ENCODE assay signal across 12 cellular contexts in the genomic region with DNA sequence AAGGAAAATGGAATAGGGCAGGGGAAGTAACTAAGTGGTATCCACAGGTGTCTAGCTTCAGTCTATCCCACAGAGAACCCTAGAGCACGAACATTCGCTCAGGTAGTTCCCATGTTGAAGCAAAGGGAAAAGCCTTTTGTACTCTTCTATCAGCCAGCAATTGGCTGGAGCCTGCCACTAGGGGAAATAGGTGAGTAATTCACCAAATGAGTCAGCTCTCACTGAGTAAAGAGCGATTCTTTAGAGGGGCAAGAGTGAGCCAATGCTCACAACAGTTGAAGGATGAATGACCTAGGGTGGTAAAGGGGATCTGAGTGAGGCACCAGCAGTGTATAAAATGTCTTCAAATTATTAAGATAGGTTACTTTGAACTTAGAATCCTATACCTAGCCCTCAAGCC.
DNase-seq lines count a peak whose midpoint lies in the region; ATAC-seq and TF ChIP-seq lines count a peak whose summit lies in the region.
"Had no signal": no experiment of that assay in that cellular context is flagged by ENCODE, and none has a peak within 500 bp of the region (broad histone marks: within the 10 kb centered on the region; RNA-seq: fewer than 3 reads in every experiment).

No MANE protein-coding gene starts in this region.

- intact Hi-C loops in mucosa of descending colon (cut with DNase I, micrococcal nuclease), result no loop called here

- DNase-seq in activated T-cell treated with anti-CD3 and anti-CD28 coated beads, Interleukin-2, amount 50 U/mL, for 72 hours, result peak in 1 of 2 donors; percentile 23
- DNase-seq in activated T-cell treated with anti-CD3 and anti-CD28 coated beads, Interleukin-2, amount 50 U/mL, for 24 hours, result no peak
- DNase-seq in stimulated activated effector memory CD8-positive, alpha-beta T cell treated with anti-CD3 and anti-CD28 coated beads, Interleukin-12 subunit alpha, Interleukin-12 subunit beta, amount 100 ng/mL, for 72 hours (ENCODE audit: low spot score in 2 of 2), result no peak
- no peak for DNase-seq in mucosa of descending colon
- DNase-seq: activated T-cell treated with anti-CD3 and anti-CD28 coated beads, Interleukin-2, amount 50 U/mL, for 4 hours; naive thymus-derived CD4-positive, alpha-beta T cell; NCI-H446 treated with DMSO at 0.1 percent for 48 hours; T-helper 1 cell had no signal

- H3K4me3 Mint-ChIP-seq in activated T-cell treated with anti-CD3 and anti-CD28 coated beads, Interleukin-2, amount 50 U/mL, for 72 hours, result no peak overlapping the region
- H3K4me3 Mint-ChIP-seq in activated T-cell treated with anti-CD3 and anti-CD28 coated beads, Interleukin-2, amount 50 U/mL, for 24 hours, result no peak overlapping the region
- no peak overlapping the region for H3K4me3 Mint-ChIP-seq in stimulated activated effector memory CD8-positive, alpha-beta T cell treated with anti-CD3 and anti-CD28 coated beads, Interleukin-12 subunit alpha, Interleukin-12 subunit beta, amount 100 ng/mL, for 72 hours
- H3K4me3 Mint-ChIP-seq: activated T-cell treated with anti-CD3 and anti-CD28 coated beads, Interleukin-2, amount 50 U/mL, for 4 hours; naive thymus-derived CD4-positive, alpha-beta T cell had no signal

- no peak for TF ChIP-seq CTCF in mucosa of descending colon (IDR thresholded peaks at IDR 0.05)

- no peaks in the 10 kb centered on the region for H3K4me1 ChIP-seq in mucosa of descending colon (ENCODE audit: low read depth)

- peaks cover 0 to 2% of the 10 kb centered on the region in 2 donors for H3K9me3 Mint-ChIP-seq in activated T-cell treated with anti-CD3 and anti-CD28 coated beads, Interleukin-2, amount 50 U/mL, for 72 hours
- H3K9me3 Mint-ChIP-seq in activated T-cell treated with anti-CD3 and anti-CD28 coated beads, Interleukin-2, amount 50 U/mL, for 24 hours, result no peaks in the 10 kb centered on the region
- H3K9me3 Mint-ChIP-seq in stimulated activated effector memory CD8-positive, alpha-beta T cell treated with anti-CD3 and anti-CD28 coated beads, Interleukin-12 subunit alpha, Interleukin-12 subunit beta, amount 100 ng/mL, for 72 hours, result no peaks in the 10 kb centered on the region
- H3K9me3 Mint-ChIP-seq: activated T-cell treated with anti-CD3 and anti-CD28 coated beads, Interleukin-2, amount 50 U/mL, for 4 hours had no signal

- H3K36me3 Mint-ChIP-seq in activated T-cell treated with anti-CD3 and anti-CD28 coated beads, Interleukin-2, amount 50 U/mL, for 72 hours (ENCODE audit: insufficient read depth in 2 of 2), result no peaks in the 10 kb centered on the region
- no peaks in the 10 kb centered on the region for H3K36me3 Mint-ChIP-seq in activated T-cell treated with anti-CD3 and anti-CD28 coated beads, Interleukin-2, amount 50 U/mL, for 24 hours (ENCODE audit: low read depth)
- H3K36me3 Mint-ChIP-seq in stimulated activated effector memory CD8-positive, alpha-beta T cell treated with anti-CD3 and anti-CD28 coated beads, Interleukin-12 subunit alpha, Interleukin-12 subunit beta, amount 100 ng/mL, for 72 hours, result no peaks in the 10 kb centered on the region

- peak; percentile 79 to 81 for ATAC-seq in activated T-cell treated with anti-CD3 and anti-CD28 coated beads, Interleukin-2, amount 50 U/mL, for 72 hours (replicated peaks in 1 of 2)
- ATAC-seq in HG02884 (IDR thresholded peaks at IDR 0.05; ENCODE audit: unreplicated experiment) (peak; percentile 89), SK-N-SH treated with all-trans-retinoic acid at 6 μM for 48 hours (peak; percentile 36; the same call in 2 of the 3 replicates), HG02763 (IDR thresholded peaks at IDR 0.05; ENCODE audit: unreplicated experiment) (no peak), mucosa of descending colon (no peak), GM21423 (IDR thresholded peaks at IDR 0.05; ENCODE audit: unreplicated experiment) (no peak)
- peak; percentile 73 for ATAC-seq in stimulated activated effector memory CD8-positive, alpha-beta T cell treated with anti-CD3 and anti-CD28 coated beads, Interleukin-12 subunit alpha, Interleukin-12 subunit beta, amount 100 ng/mL, for 72 hours
- ATAC-seq: naive thymus-derived CD4-positive, alpha-beta T cell had no signal

- peaks cover 23% of the 10 kb centered on the region for H3K4me1 Mint-ChIP-seq in activated T-cell treated with anti-CD3 and anti-CD28 coated beads, Interleukin-2, amount 50 U/mL, for 72 hours (ENCODE audit: low read depth)
- H3K4me1 Mint-ChIP-seq in activated T-cell treated with anti-CD3 and anti-CD28 coated beads, Interleukin-2, amount 50 U/mL, for 24 hours (ENCODE audit: low read depth), result peaks cover 18% of the 10 kb centered on the region
- H3K4me1 Mint-ChIP-seq in stimulated activated effector memory CD8-positive, alpha-beta T cell treated with anti-CD3 and anti-CD28 coated beads, Interleukin-12 subunit alpha, Interleukin-12 subunit beta, amount 100 ng/mL, for 72 hours, result peaks cover 5% of the 10 kb centered on the region

- no peak overlapping the region for H3K4me3 ChIP-seq in mucosa of descending colon

- H3K36me3 ChIP-seq in mucosa of descending colon (ENCODE audit: low read depth), result no peaks in the 10 kb centered on the region

- no peaks in the 10 kb centered on the region for H3K9me3 ChIP-seq in mucosa of descending colon

- H3K27me3 Mint-ChIP-seq in activated T-cell treated with anti-CD3 and anti-CD28 coated beads, Interleukin-2, amount 50 U/mL, for 72 hours (ENCODE audit: low read depth), result peaks cover 6% of the 10 kb centered on the region
- peaks cover 12% of the 10 kb centered on the region for H3K27me3 Mint-ChIP-seq in activated T-cell treated with anti-CD3 and anti-CD28 coated beads, Interleukin-2, amount 50 U/mL, for 24 hours

- no peak overlapping the region for H3K27ac Mint-ChIP-seq in activated T-cell treated with anti-CD3 and anti-CD28 coated beads, Interleukin-2, amount 50 U/mL, for 72 hours
- no peak overlapping the region for H3K27ac Mint-ChIP-seq in activated T-cell treated with anti-CD3 and anti-CD28 coated beads, Interleukin-2, amount 50 U/mL, for 24 hours
- H3K27ac Mint-ChIP-seq in stimulated activated effector memory CD8-positive, alpha-beta T cell treated with anti-CD3 and anti-CD28 coated beads, Interleukin-12 subunit alpha, Interleukin-12 subunit beta, amount 100 ng/mL, for 72 hours, result no peak overlapping the region
- H3K27ac Mint-ChIP-seq: naive thymus-derived CD4-positive, alpha-beta T cell had no signal

TF ChIP-seq in SK-N-SH treated with all-trans-retinoic acid at 6 μM for 48 hours, 23 proteins besides CTCF, POLR2A, EP300 and RAD21:
- TF ChIP-seq OSR1 (CRISPR knock-in tag; IDR thresholded peaks at IDR 0.05), result no peak

Comparison
In these comparisons a context has a peak if more than half of its experiments do, and no peak if none do; other contexts are left out.
1. ATAC-seq: peak in activated T-cell treated with anti-CD3 and anti-CD28 coated beads, Interleukin-2, amount 50 U/mL, for 72 hours (2 of 2), HG02884 (single experiment), SK-N-SH treated with all-trans-retinoic acid at 6 μM for 48 hours (single experiment) and stimulated activated effector memory CD8-positive, alpha-beta T cell treated with anti-CD3 and anti-CD28 coated beads, Interleukin-12 subunit alpha, Interleukin-12 subunit beta, amount 100 ng/mL, for 72 hours (single experiment); none in HG02763 (single experiment), mucosa of descending colon (single experiment) and GM21423 (single experiment).